9 cellular contexts compared by ENCODE assay signal in genomic region chr10:17348111-17349008, GRCh38.
DNase-seq lines count a peak whose midpoint lies in the region; ATAC-seq and TF ChIP-seq lines count a peak whose summit lies in the region.
"Had no signal": no experiment of that assay in that cellular context is flagged by ENCODE, and none has a peak within 500 bp of the region (broad histone marks: within the 10 kb centered on the region; RNA-seq: fewer than 3 reads in every experiment).

No MANE protein-coding gene starts in this region.

- no peak for TF ChIP-seq EP300 in gastroesophageal sphincter (IDR thresholded peaks at IDR 0.05)

- H3K27me3 ChIP-seq in gastroesophageal sphincter, result peaks cover 4% of the 10 kb centered on the region

- WGBS in gastroesophageal sphincter (ENCODE audit: low coverage in 1 of 2), 2 donors, result 16 to 56% methylated on average over 2 to 15 of the region's 20 CpGs

- peak; percentile 75 for DNase-seq in H4 (ENCODE audit: low spot score)
- DNase-seq in SW480 (ENCODE audit: low spot score), result peak; percentile 59
- peak; percentile 66 for DNase-seq in skeletal muscle cell (ENCODE audit: low read depth)
- no peak for DNase-seq in pons (ENCODE audit: low spot score)
- DNase-seq in natural killer cell treated with Interleukin-12 subunit alpha and Interleukin-12 subunit beta and Interleukin-15 and Interleukin-18, amount 100 ng/mL, for 72 hours (ENCODE audit: low spot score), result no peak
- DNase-seq in UCSD-AML1 (lab: John Stamatoyannopoulos, UW; ENCODE audit: unreplicated experiment), result no peak

- H3K36me3 ChIP-seq in gastroesophageal sphincter, result no peaks in the 10 kb centered on the region

- H3K27ac ChIP-seq in gastroesophageal sphincter, result peak overlapping the region in 1 of 4 donors; percentile 14

- peaks cover 0 to 15% (median 4%) of the 10 kb centered on the region in 3 donors for H3K4me1 ChIP-seq in gastroesophageal sphincter

- no peak overlapping the region for H3K4me3 Mint-ChIP-seq in natural killer cell treated with Interleukin-12 subunit alpha and Interleukin-12 subunit beta and Interleukin-15 and Interleukin-18, amount 100 ng/mL, for 72 hours
- H3K4me3 Mint-ChIP-seq: T-helper 1 cell treated with Interleukin-12 subunit alpha and Interleukin-12 subunit beta and Interleukin-4 antibody, amounts not matched to agents 30 μg/mL and 1 μg/mL, for 36 hours had no signal

- ATAC-seq in gastroesophageal sphincter (peak; percentile 87), HG02571 (IDR thresholded peaks at IDR 0.05; ENCODE audit: unreplicated experiment) (no peak)
- no peak for ATAC-seq in natural killer cell treated with Interleukin-12 subunit alpha and Interleukin-12 subunit beta and Interleukin-15 and Interleukin-18, amount 100 ng/mL, for 72 hours

- peaks cover 0 to 5% of the 10 kb centered on the region in 2 donors for H3K4me1 Mint-ChIP-seq in natural killer cell treated with Interleukin-12 subunit alpha and Interleukin-12 subunit beta and Interleukin-15 and Interleukin-18, amount 100 ng/mL, for 72 hours (ENCODE audit: low read depth in 2 of 2)

- no peaks in the 10 kb centered on the region for H3K9me3 Mint-ChIP-seq in natural killer cell treated with Interleukin-12 subunit alpha and Interleukin-12 subunit beta and Interleukin-15 and Interleukin-18, amount 100 ng/mL, for 72 hours
- H3K9me3 Mint-ChIP-seq: T-helper 1 cell treated with Interleukin-12 subunit alpha and Interleukin-12 subunit beta and Interleukin-4 antibody, amounts not matched to agents 30 μg/mL and 1 μg/mL, for 36 hours had no signal

- H3K9me3 ChIP-seq in gastroesophageal sphincter, result no peaks in the 10 kb centered on the region

- TF ChIP-seq POLR2A in gastroesophageal sphincter (IDR thresholded peaks at IDR 0.05), result no peak

- H3K36me3 Mint-ChIP-seq in natural killer cell treated with Interleukin-12 subunit alpha and Interleukin-12 subunit beta and Interleukin-15 and Interleukin-18, amount 100 ng/mL, for 72 hours, result peaks cover 9% of the 10 kb centered on the region

- H3K27me3 Mint-ChIP-seq in natural killer cell treated with Interleukin-12 subunit alpha and Interleukin-12 subunit beta and Interleukin-15 and Interleukin-18, amount 100 ng/mL, for 72 hours, result no peaks in the 10 kb centered on the region

- no peak for TF ChIP-seq CTCF in gastroesophageal sphincter (IDR thresholded peaks at IDR 0.05)

- no peak overlapping the region for H3K27ac Mint-ChIP-seq in natural killer cell treated with Interleukin-12 subunit alpha and Interleukin-12 subunit beta and Interleukin-15 and Interleukin-18, amount 100 ng/mL, for 72 hours
- H3K27ac Mint-ChIP-seq: T-helper 1 cell treated with Interleukin-12 subunit alpha and Interleukin-12 subunit beta and Interleukin-4 antibody, amounts not matched to agents 30 μg/mL and 1 μg/mL, for 36 hours had no signal

- peak overlapping the region; percentile 31 to 32 for H3K4me3 ChIP-seq in gastroesophageal sphincter
- H3K4me3 ChIP-seq in skeletal muscle cell (ENCODE audit: low read depth, low read length), result peak overlapping the region; percentile 13

Comparison
In these comparisons a context has a peak if more than half of its experiments do, and no peak if none do; other contexts are left out.
1. DNase-seq: peak in H4 (single experiment), SW480 (single experiment) and skeletal muscle cell (single experiment); none in pons (single experiment), natural killer cell treated with Interleukin-12 subunit alpha and Interleukin-12 subunit beta and Interleukin-15 and Interleukin-18, amount 100 ng/mL, for 72 hours (single experiment) and UCSD-AML1 (single experiment).